ENCODE assay signal across 12 cellular contexts in genomic region chrX:41238543-41238942, GRCh38.
DNase-seq lines count a peak whose midpoint lies in the region; ATAC-seq and TF ChIP-seq lines count a peak whose summit lies in the region.
"Had no signal": no experiment of that assay in that cellular context is flagged by ENCODE, and none has a peak within 500 bp of the region (broad histone marks: within the 10 kb centered on the region; RNA-seq: fewer than 3 reads in every experiment).

No MANE protein-coding gene starts in this region.

- TF ChIP-seq CTCF in AG10803 (conservative IDR thresholded peaks at IDR 0.05; ENCODE audit: low read length), result no peak
- TF ChIP-seq CTCF in WTC11 (IDR thresholded peaks at IDR 0.05), result no peak

- peaks cover under 1% of the 10 kb centered on the region; the same call in 1 of the 2 replicates for H3K36me3 Mint-ChIP-seq in WTC11

- peak; percentile 54 for DNase-seq in AG10803 (ENCODE audit: low read depth)
- DNase-seq in WTC11 (ENCODE audit: low spot score), result no peak
- peak; percentile 20 for DNase-seq in iPS-NIHi7 (ENCODE audit: extremely low spot score)
- DNase-seq in NCI-H2196 treated with DMSO at 0.1 percent for 48 hours (lab: John Stamatoyannopoulos, UW; ENCODE audit: unreplicated experiment), result no peak
- no peak for DNase-seq in RPMI8226
- DNase-seq: activated naive CD4-positive, alpha-beta T cell treated with anti-CD3 and anti-CD28 coated beads, Interleukin-2, amount 10 ng/mL, durations not matched to agents 7 days and 5 days; NCI-H526 had no signal

- H3K4me1 ChIP-seq in HUES48 (ENCODE audit: control insufficient read depth, insufficient read depth, low read length), result no peaks in the 10 kb centered on the region

- peaks cover 5% of the 10 kb centered on the region for H3K36me3 ChIP-seq in HUES48 (ENCODE audit: control insufficient read depth, insufficient read depth, low read length)
- H3K36me3 ChIP-seq: thoracic aorta had no signal

- H3K9me3 Mint-ChIP-seq in WTC11, result no peaks in the 10 kb centered on the region
- H3K9me3 Mint-ChIP-seq: activated naive CD4-positive, alpha-beta T cell treated with anti-CD3 and anti-CD28 coated beads, Interleukin-2, amount 10 ng/mL, durations not matched to agents 7 days and 5 days had no signal

- CTCF ChIA-PET in WTC11 (lab: Charles Lee), result no interaction called here

- H3K27ac ChIP-seq in HUES48 (ENCODE audit: low read depth, low read length), result peak overlapping the region; percentile 42
- H3K27ac ChIP-seq: thoracic aorta, VCaP had no signal

- H3K4me3 ChIP-seq in AG10803 (ENCODE audit: low read length) (no peak overlapping the region), HUES48 (ENCODE audit: low read depth, low read length) (no peak overlapping the region)
- H3K4me3 ChIP-seq: thoracic aorta had no signal

- no peak overlapping the region for H3K9ac ChIP-seq in HUES48 (ENCODE audit: low read depth, low read length)

- H3K27me3 Mint-ChIP-seq in WTC11 (ENCODE audit: low read depth), result no peaks in the 10 kb centered on the region
- H3K27me3 Mint-ChIP-seq: activated naive CD4-positive, alpha-beta T cell treated with anti-CD3 and anti-CD28 coated beads, Interleukin-2, amount 10 ng/mL, durations not matched to agents 7 days and 5 days had no signal

- ATAC-seq in WTC11 (no peak), GM18502 (IDR thresholded peaks at IDR 0.05; ENCODE audit: poor library complexity, unreplicated experiment) (no peak), GM19324 (IDR thresholded peaks at IDR 0.05; ENCODE audit: low FRiP score, unreplicated experiment) (no peak)

- POLR2A ChIA-PET in WTC11 (lab: Charles Lee), result no interaction called here

- peak overlapping the region; percentile 14 for H3K27ac Mint-ChIP-seq in WTC11
- H3K27ac Mint-ChIP-seq: activated naive CD4-positive, alpha-beta T cell treated with anti-CD3 and anti-CD28 coated beads, Interleukin-2, amount 10 ng/mL, durations not matched to agents 7 days and 5 days had no signal

- H3K27me3 ChIP-seq in HUES48 (ENCODE audit: control insufficient read depth, insufficient read depth, low read length), result no peaks in the 10 kb centered on the region

- no peak overlapping the region for H3K4me3 Mint-ChIP-seq in WTC11
- H3K4me3 Mint-ChIP-seq: activated naive CD4-positive, alpha-beta T cell treated with anti-CD3 and anti-CD28 coated beads, Interleukin-2, amount 10 ng/mL, durations not matched to agents 7 days and 5 days had no signal

- peaks cover 14% of the 10 kb centered on the region for H3K4me1 Mint-ChIP-seq in WTC11

- no peaks in the 10 kb centered on the region for H3K9me3 ChIP-seq in HUES48 (ENCODE audit: control insufficient read depth, insufficient read depth, low read length)
- H3K9me3 ChIP-seq: thoracic aorta had no signal

TF ChIP-seq in WTC11, 78 proteins besides CTCF, POLR2A, EP300 and RAD21:
- TF ChIP-seq PRRX2 (CRISPR knock-in tag; IDR thresholded peaks at IDR 0.05) (no peak), TEAD1 (CRISPR knock-in tag; IDR thresholded peaks at IDR 0.05) (no peak), ELF4 (CRISPR knock-in tag; IDR thresholded peaks at IDR 0.05; ENCODE audit: low read depth) (no peak), IRF1 (CRISPR knock-in tag; IDR thresholded peaks at IDR 0.05) (no peak), EMX1 (CRISPR knock-in tag; IDR thresholded peaks at IDR 0.05) (no peak), RORB (CRISPR knock-in tag; IDR thresholded peaks at IDR 0.05) (no peak), ATF6 (CRISPR knock-in tag; IDR thresholded peaks at IDR 0.05) (no peak), RELA (CRISPR knock-in tag; IDR thresholded peaks at IDR 0.05; ENCODE audit: borderline replicate concordance) (no peak), ZNF138 (CRISPR knock-in tag; conservative IDR thresholded peaks at IDR 0.05) (no peak), CBFB (CRISPR knock-in tag; IDR thresholded peaks at IDR 0.05; ENCODE audit: low read depth) (no peak), E2F4 (CRISPR knock-in tag; IDR thresholded peaks at IDR 0.05; ENCODE audit: borderline replicate concordance, low read depth) (no peak), KAT7 (CRISPR knock-in tag; IDR thresholded peaks at IDR 0.05; ENCODE audit: borderline replicate concordance) (no peak), ZNF396 (CRISPR knock-in tag; IDR thresholded peaks at IDR 0.05; ENCODE audit: borderline replicate concordance) (no peak)
- TF ChIP-seq, protein P1, sequence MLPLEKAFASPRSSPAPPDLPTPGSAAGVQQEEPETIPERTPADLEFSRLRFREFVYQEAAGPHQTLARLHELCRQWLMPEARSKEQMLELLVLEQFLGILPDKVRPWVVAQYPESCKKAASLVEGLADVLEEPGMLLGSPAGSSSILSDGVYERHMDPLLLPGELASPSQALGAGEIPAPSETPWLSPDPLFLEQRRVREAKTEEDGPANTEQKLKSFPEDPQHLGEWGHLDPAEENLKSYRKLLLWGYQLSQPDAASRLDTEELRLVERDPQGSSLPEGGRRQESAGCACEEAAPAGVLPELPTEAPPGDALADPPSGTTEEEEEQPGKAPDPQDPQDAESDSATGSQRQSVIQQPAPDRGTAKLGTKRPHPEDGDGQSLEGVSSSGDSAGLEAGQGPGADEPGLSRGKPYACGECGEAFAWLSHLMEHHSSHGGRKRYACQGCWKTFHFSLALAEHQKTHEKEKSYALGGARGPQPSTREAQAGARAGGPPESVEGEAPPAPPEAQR (CRISPR knock-in tag; IDR thresholded peaks at IDR 0.05), result no peak
- TF ChIP-seq, protein P2, sequence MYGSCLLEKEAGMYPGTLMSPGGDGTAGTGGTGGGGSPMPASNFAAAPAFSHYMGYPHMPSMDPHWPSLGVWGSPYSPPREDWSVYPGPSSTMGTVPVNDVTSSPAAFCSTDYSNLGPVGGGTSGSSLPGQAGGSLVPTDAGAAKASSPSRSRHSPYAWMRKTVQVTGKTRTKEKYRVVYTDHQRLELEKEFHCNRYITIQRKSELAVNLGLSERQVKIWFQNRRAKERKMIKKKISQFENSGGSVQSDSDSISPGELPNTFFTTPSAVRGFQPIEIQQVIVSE (CRISPR knock-in tag; IDR thresholded peaks at IDR 0.05; ENCODE audit: borderline replicate concordance), result no peak
- TF ChIP-seq, protein P3, sequence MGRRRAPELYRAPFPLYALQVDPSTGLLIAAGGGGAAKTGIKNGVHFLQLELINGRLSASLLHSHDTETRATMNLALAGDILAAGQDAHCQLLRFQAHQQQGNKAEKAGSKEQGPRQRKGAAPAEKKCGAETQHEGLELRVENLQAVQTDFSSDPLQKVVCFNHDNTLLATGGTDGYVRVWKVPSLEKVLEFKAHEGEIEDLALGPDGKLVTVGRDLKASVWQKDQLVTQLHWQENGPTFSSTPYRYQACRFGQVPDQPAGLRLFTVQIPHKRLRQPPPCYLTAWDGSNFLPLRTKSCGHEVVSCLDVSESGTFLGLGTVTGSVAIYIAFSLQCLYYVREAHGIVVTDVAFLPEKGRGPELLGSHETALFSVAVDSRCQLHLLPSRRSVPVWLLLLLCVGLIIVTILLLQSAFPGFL (CRISPR knock-in tag; IDR thresholded peaks at IDR 0.05; ENCODE audit: borderline replicate concordance), result no peak

Comparison
In these comparisons a context has a peak if more than half of its experiments do, and no peak if none do; other contexts are left out.
1. DNase-seq: peak in AG10803 (single experiment) and iPS-NIHi7 (single experiment); none in WTC11 (single experiment), NCI-H2196 treated with DMSO at 0.1 percent for 48 hours (single experiment) and RPMI8226 (single experiment).